In the genomic region with DNA sequence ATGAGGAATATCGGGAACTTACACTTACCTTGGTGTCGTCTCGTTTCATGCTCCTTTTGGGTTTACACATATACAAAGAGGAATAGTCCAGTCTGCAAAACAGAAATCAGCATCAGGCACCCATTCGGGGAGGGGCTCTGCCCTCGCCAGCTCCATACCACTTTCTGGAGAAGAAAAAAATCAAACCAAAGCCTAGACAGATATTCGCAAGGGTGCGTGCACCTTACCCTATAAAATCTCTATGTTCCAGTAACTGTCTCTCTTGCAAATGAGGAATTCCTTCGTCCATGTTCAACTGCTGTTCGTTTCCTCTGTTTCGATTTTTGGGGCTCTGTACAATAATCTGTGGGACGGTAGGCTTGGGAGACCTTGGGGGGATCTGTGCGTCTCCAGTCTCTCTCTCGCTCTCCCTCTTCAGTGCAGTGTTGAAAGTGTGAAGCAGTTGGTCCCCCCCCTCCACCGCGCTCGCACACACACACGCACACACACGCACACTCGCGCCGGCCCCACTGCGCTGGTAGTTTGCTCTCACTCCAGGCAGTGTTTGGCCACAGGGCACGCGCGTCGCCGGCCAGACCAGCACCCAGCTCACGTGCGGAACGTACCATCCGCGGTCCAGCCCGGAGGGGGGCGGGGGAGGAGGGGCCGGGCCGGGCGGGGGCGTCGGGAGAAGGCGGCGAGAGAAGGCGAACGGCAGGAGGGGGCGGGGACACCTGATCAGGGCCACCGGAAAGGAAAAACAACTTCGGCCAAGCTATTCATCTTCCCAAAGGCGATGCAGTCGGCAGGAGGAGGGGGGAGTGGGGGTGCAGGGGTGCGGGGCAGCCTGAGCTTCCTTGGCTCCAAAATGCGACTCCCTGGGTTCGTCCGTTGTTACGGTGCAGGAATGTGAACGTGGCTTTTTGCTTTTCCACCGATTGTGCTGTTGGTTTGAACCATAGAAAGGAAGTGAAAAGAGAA, we compare ENCODE assay signal across 8 cellular contexts. TPM values are rescaled to one million over a fixed set of nuclear protein-coding genes. Genes with fewer than 3 reads are reported as not detected.
DNase-seq lines count a peak whose midpoint lies in the region; FAIRE-seq and TF ChIP-seq lines count a peak whose summit lies in the region.

Gene BHLHE41 (minus strand): TSS at position 547 of the 960 bp plus-strand sequence. CDS start 258 bp downstream, at position 289.

- H3F3A ChIP-seq in smooth muscle cell (ENCODE audit: low read depth): peaks cover 10% of the 10 kb centered on the region

- peaks cover 6% of the 10 kb centered on the region for H3K4me1 ChIP-seq in smooth muscle cell (ENCODE audit: low read depth)

- peak within 1 kb of the TSS; percentile 97 for H3K27ac ChIP-seq in cingulate gyrus (ENCODE audit: low read depth, low read length)
- peak within 1 kb of the TSS; percentile 90 for H3K27ac ChIP-seq in smooth muscle cell (ENCODE audit: low read depth)

- WGBS in smooth muscle cell (ENCODE audit: low lambda C conversion rate): 2% methylated on average over 47 of the region's 55 CpGs

- H3K79me2 ChIP-seq in smooth muscle cell (ENCODE audit: low read depth): no peaks in the 10 kb centered on the region

- TF ChIP-seq CTCF in AG04449 (IDR thresholded peaks at IDR 0.05; ENCODE audit: insufficient read depth, low read length, missing control alignments): no peak
- no peak for TF ChIP-seq CTCF in smooth muscle cell (IDR thresholded peaks at IDR 0.05; ENCODE audit: borderline replicate concordance, insufficient read depth, poor library complexity, severe bottlenecking)

- CTCF ChIA-PET in AG04449 (lab: Yijun Ruan, JAX): interaction anchor here (0.6 to 8.3 kb wide), 11 partner anchors 9 to 527 kb away, joined by 3 to 90 read pairs (median 4); no protein-coding TSS in a partner anchor

- H3K4me3 ChIP-seq in AG04449 (ENCODE audit: low read depth, low read length) (peak within 1 kb of the TSS; percentile 69), smooth muscle cell (peak within 1 kb of the TSS; percentile 83)

- POLR2A ChIA-PET in AG04449 (lab: Yijun Ruan, JAX): interaction anchor here (1.1 kb wide), 1 partner anchor 150 kb away, joined by 3 read pairs; no protein-coding TSS in a partner anchor

- peak; percentile 56 for FAIRE-seq in GM18507 (lab: Jason Lieb, UNC)

- peak within 1 kb of the TSS; percentile 93 for H3K4me2 ChIP-seq in smooth muscle cell

- no peaks in the 10 kb centered on the region for H4K20me1 ChIP-seq in smooth muscle cell (ENCODE audit: low read depth)

- peak within 1 kb of the TSS; percentile 97 for H2AFZ ChIP-seq in smooth muscle cell (ENCODE audit: low read depth)

- H3K9me3 ChIP-seq in smooth muscle cell (replicated peaks; ENCODE audit: low read depth): no peaks in the 10 kb centered on the region

- H3K36me3 ChIP-seq in smooth muscle cell (ENCODE audit: low read depth): no peaks in the 10 kb centered on the region

- H3K9ac ChIP-seq in smooth muscle cell (ENCODE audit: low read depth): peak within 1 kb of the TSS; percentile 83

- DNase-seq in AG04449 (ENCODE audit: low read depth, low spot score) (no peak), GM18507 (ENCODE audit: extremely low spot score, insufficient read length, low read depth) (no peak), RKO (ENCODE audit: low spot score) (peak; percentile 77), kidney tubule cell (ENCODE audit: low spot score) (peak; percentile 85), smooth muscle cell (lab: John Stamatoyannopoulos, UW; ENCODE audit: unreplicated experiment) (peak; percentile 29), cortex of kidney (lab: John Stamatoyannopoulos, UW) (no peak), COR-L47 (lab: John Stamatoyannopoulos, UW) (no peak)

- peaks cover 18% of the 10 kb centered on the region for H3K27me3 ChIP-seq in smooth muscle cell (ENCODE audit: low read depth)

RNA-seq across cellular contexts. Expression of gene BHLHE41, which starts in this region (rescaled TPM):
- 4.4 and 6.0 TPM in 2 replicates for total RNA-seq in smooth muscle cell
- 10.3 and 10.6 TPM in 2 replicates for polyA plus RNA-seq in smooth muscle cell

Comparison
In these comparisons a context has a peak if more than half of its experiments do, and no peak if none do; other contexts are left out.
1. DNase-seq: peak in RKO (single experiment), kidney tubule cell (single experiment) and smooth muscle cell (single experiment); none in AG04449 (single experiment), GM18507 (single experiment), cortex of kidney (single experiment) and COR-L47 (single experiment).